ENCODE assay signal across 13 cellular contexts in the genomic region with DNA sequence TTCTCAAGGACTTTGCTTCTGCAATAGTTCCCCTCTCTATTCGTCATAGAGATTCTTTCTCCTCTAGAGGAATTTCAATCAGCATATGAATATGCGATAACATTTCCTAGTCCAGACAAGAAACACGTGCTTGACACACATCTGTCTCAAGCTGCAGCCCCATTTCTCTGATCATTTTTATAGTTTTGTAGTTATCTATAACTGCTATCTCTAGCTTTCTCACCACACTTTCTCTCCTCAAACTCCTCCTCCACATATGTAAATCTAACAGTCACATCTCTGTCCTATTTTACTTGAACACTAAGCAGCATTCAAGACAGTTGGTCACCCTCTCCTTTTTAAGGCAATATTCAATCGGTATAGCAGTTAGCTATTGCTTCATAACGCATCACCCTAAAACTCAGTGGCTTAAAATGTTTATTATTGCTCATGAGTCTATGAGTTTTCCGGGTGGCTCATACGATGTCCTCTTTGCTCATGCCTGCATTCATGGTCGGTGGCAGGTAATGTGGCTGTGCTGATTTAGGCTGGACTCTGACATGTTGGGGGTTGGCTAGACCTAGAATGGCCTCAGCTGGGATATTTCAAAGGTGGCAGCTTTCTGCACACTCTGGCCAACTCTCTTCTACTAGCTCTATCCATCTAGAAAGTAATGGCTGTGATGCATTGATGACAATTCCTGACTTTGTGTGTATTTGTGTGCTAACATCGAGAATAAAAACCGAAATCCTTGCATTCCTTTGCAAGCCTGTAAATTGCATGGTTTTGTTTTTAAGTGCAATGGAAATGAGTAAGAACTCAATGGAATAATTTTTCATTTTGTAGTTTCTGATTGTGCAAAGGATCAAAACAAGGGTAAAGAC. TPM values are rescaled to one million over a fixed set of nuclear protein-coding genes. Genes with fewer than 3 reads are reported as not detected.
DNase-seq lines count a peak whose midpoint lies in the region; ATAC-seq lines count a peak whose summit lies in the region.
"Had no signal": no experiment of that assay in that cellular context is flagged by ENCODE, and none has a peak within 500 bp of the region (broad histone marks: within the 10 kb centered on the region; RNA-seq: fewer than 3 reads in every experiment).

No MANE protein-coding gene starts in this region.

- peak overlapping the region; percentile 57 for H3K4me3 Mint-ChIP-seq in activated CD8-positive, alpha-beta memory T cell treated with anti-CD3 and anti-CD28 coated beads, Interleukin-2, amount 10 ng/mL, durations not matched to agents 7 days and 5 days
- peak overlapping the region; percentile 71 for H3K4me3 Mint-ChIP-seq in activated T-helper 1 cell treated with anti-CD3 and anti-CD28 coated beads, Interleukin-12 subunit alpha, Interleukin-12 subunit beta, Interleukin-2, Interleukin-4 antibody, amounts not matched to agents 30 ng/mL and 10 ng/mL and 1 ng/mL, durations not matched to agents 14 hours and 24 hours and 36 hours
- peak overlapping the region; percentile 63 for H3K4me3 Mint-ChIP-seq in stimulated activated memory B cell treated with anti-CD40 and anti-IgM and Interleukin-4, amounts not matched to agents 10 μg/mL and 1 μg/mL and 100 μg/mL, for 72 hours
- H3K4me3 Mint-ChIP-seq: neural crest cell had no signal

- intact Hi-C loops in activated T-helper 1 cell treated with anti-CD3 and anti-CD28 coated beads, Interleukin-12 subunit alpha, Interleukin-12 subunit beta, Interleukin-2, Interleukin-4 antibody, amounts not matched to agents 30 ng/mL and 10 ng/mL and 1 ng/mL, durations not matched to agents 14 hours and 24 hours and 36 hours (cut with micrococcal nuclease): loop anchor here (1.0 to 5.0 kb wide), 16 partner anchors 15 to 1032 kb away; a partner anchor contains a TSS

- peak; percentile 10 for ATAC-seq in activated CD8-positive, alpha-beta memory T cell treated with anti-CD3 and anti-CD28 coated beads, Interleukin-2, amount 10 ng/mL, durations not matched to agents 7 days and 5 days
- peak; percentile 6 for ATAC-seq in HG03095 (IDR thresholded peaks at IDR 0.05; ENCODE audit: unreplicated experiment)
- peak; percentile 45 for ATAC-seq in stimulated activated memory B cell treated with anti-CD40 and anti-IgM and Interleukin-4, amounts not matched to agents 10 μg/mL and 1 μg/mL and 100 μg/mL, for 72 hours
- no peak for ATAC-seq in HG02885 (IDR thresholded peaks at IDR 0.05; ENCODE audit: poor library complexity, unreplicated experiment)

- H3K27me3 Mint-ChIP-seq in activated CD8-positive, alpha-beta memory T cell treated with anti-CD3 and anti-CD28 coated beads, Interleukin-2, amount 10 ng/mL, durations not matched to agents 7 days and 5 days: no peaks in the 10 kb centered on the region
- no peaks in the 10 kb centered on the region for H3K27me3 Mint-ChIP-seq in activated T-helper 1 cell treated with anti-CD3 and anti-CD28 coated beads, Interleukin-12 subunit alpha, Interleukin-12 subunit beta, Interleukin-2, Interleukin-4 antibody, amounts not matched to agents 30 ng/mL and 10 ng/mL and 1 ng/mL, durations not matched to agents 14 hours and 24 hours and 36 hours (ENCODE audit: insufficient read depth)
- no peaks in the 10 kb centered on the region for H3K27me3 Mint-ChIP-seq in stimulated activated memory B cell treated with anti-CD40 and anti-IgM and Interleukin-4, amounts not matched to agents 10 μg/mL and 1 μg/mL and 100 μg/mL, for 72 hours

- H3K9me3 Mint-ChIP-seq in activated CD8-positive, alpha-beta memory T cell treated with anti-CD3 and anti-CD28 coated beads, Interleukin-2, amount 10 ng/mL, durations not matched to agents 7 days and 5 days (ENCODE audit: low read depth): no peaks in the 10 kb centered on the region
- no peaks in the 10 kb centered on the region for H3K9me3 Mint-ChIP-seq in activated T-helper 1 cell treated with anti-CD3 and anti-CD28 coated beads, Interleukin-12 subunit alpha, Interleukin-12 subunit beta, Interleukin-2, Interleukin-4 antibody, amounts not matched to agents 30 ng/mL and 10 ng/mL and 1 ng/mL, durations not matched to agents 14 hours and 24 hours and 36 hours
- no peaks in the 10 kb centered on the region for H3K9me3 Mint-ChIP-seq in stimulated activated memory B cell treated with anti-CD40 and anti-IgM and Interleukin-4, amounts not matched to agents 10 μg/mL and 1 μg/mL and 100 μg/mL, for 72 hours
- H3K9me3 Mint-ChIP-seq: neural crest cell had no signal

- peak overlapping the region; percentile 80 for H3K27ac Mint-ChIP-seq in activated CD8-positive, alpha-beta memory T cell treated with anti-CD3 and anti-CD28 coated beads, Interleukin-2, amount 10 ng/mL, durations not matched to agents 7 days and 5 days
- peak overlapping the region; percentile 84 for H3K27ac Mint-ChIP-seq in activated T-helper 1 cell treated with anti-CD3 and anti-CD28 coated beads, Interleukin-12 subunit alpha, Interleukin-12 subunit beta, Interleukin-2, Interleukin-4 antibody, amounts not matched to agents 30 ng/mL and 10 ng/mL and 1 ng/mL, durations not matched to agents 14 hours and 24 hours and 36 hours
- H3K27ac Mint-ChIP-seq in stimulated activated memory B cell treated with anti-CD40 and anti-IgM and Interleukin-4, amounts not matched to agents 10 μg/mL and 1 μg/mL and 100 μg/mL, for 72 hours: peak overlapping the region; percentile 79

- H3K4me1 Mint-ChIP-seq in activated CD8-positive, alpha-beta memory T cell treated with anti-CD3 and anti-CD28 coated beads, Interleukin-2, amount 10 ng/mL, durations not matched to agents 7 days and 5 days: peaks cover 59% of the 10 kb centered on the region
- H3K4me1 Mint-ChIP-seq in activated T-helper 1 cell treated with anti-CD3 and anti-CD28 coated beads, Interleukin-12 subunit alpha, Interleukin-12 subunit beta, Interleukin-2, Interleukin-4 antibody, amounts not matched to agents 30 ng/mL and 10 ng/mL and 1 ng/mL, durations not matched to agents 14 hours and 24 hours and 36 hours (ENCODE audit: low read depth): peaks cover 65% of the 10 kb centered on the region
- peaks cover 54% of the 10 kb centered on the region for H3K4me1 Mint-ChIP-seq in stimulated activated memory B cell treated with anti-CD40 and anti-IgM and Interleukin-4, amounts not matched to agents 10 μg/mL and 1 μg/mL and 100 μg/mL, for 72 hours
- H3K4me1 Mint-ChIP-seq: neural crest cell had no signal

- no peak for DNase-seq in activated CD8-positive, alpha-beta memory T cell treated with anti-CD3 and anti-CD28 coated beads, Interleukin-2, amount 10 ng/mL, durations not matched to agents 7 days and 5 days
- no peak for DNase-seq in activated CD8-positive, alpha-beta memory T cell treated with anti-CD3 and anti-CD28 coated beads, Interleukin-2, amount 50 U/mL, for 48 hours
- no peak for DNase-seq in activated T-helper 1 cell treated with anti-CD3 and anti-CD28 coated beads, Interleukin-12 subunit alpha, Interleukin-12 subunit beta, Interleukin-2, Interleukin-4 antibody, amounts not matched to agents 30 ng/mL and 10 ng/mL and 1 ng/mL, durations not matched to agents 14 hours and 24 hours and 36 hours (ENCODE audit: low spot score)
- DNase-seq in NCI-H1694 treated with DMSO at 0.1 percent for 48 hours (lab: John Stamatoyannopoulos, UW) (no peak), AML-193 (lab: John Stamatoyannopoulos, UW) (no peak)
- DNase-seq: amniotic stem cell, GOT3 had no signal

- H3K36me3 Mint-ChIP-seq in activated CD8-positive, alpha-beta memory T cell treated with anti-CD3 and anti-CD28 coated beads, Interleukin-2, amount 10 ng/mL, durations not matched to agents 7 days and 5 days: peaks cover 2% of the 10 kb centered on the region
- no peaks in the 10 kb centered on the region for H3K36me3 Mint-ChIP-seq in activated T-helper 1 cell treated with anti-CD3 and anti-CD28 coated beads, Interleukin-12 subunit alpha, Interleukin-12 subunit beta, Interleukin-2, Interleukin-4 antibody, amounts not matched to agents 30 ng/mL and 10 ng/mL and 1 ng/mL, durations not matched to agents 14 hours and 24 hours and 36 hours (ENCODE audit: low read depth)
- H3K36me3 Mint-ChIP-seq in stimulated activated memory B cell treated with anti-CD40 and anti-IgM and Interleukin-4, amounts not matched to agents 10 μg/mL and 1 μg/mL and 100 μg/mL, for 72 hours: no peaks in the 10 kb centered on the region

- CTCF ChIA-PET in activated CD8-positive, alpha-beta memory T cell treated with anti-CD3 and anti-CD28 coated beads, Interleukin-2, amount 10 ng/mL, durations not matched to agents 7 days and 5 days (lab: Charles Lee): interaction anchor here (0.7 to 2.0 kb wide), 10 partner anchors 89 to 176 kb away, joined by 3 to 11 read pairs (median 3); no protein-coding TSS in a partner anchor

RNA-seq across cellular contexts. Expression of a gene that starts 20.6 kb away (rescaled TPM):
- not detected for total RNA-seq in activated CD8-positive, alpha-beta memory T cell treated with anti-CD3 and anti-CD28 coated beads, Interleukin-2, amount 10 ng/mL, durations not matched to agents 7 days and 5 days
- total RNA-seq in activated T-helper 1 cell treated with anti-CD3 and anti-CD28 coated beads, Interleukin-12 subunit alpha, Interleukin-12 subunit beta, Interleukin-2, Interleukin-4 antibody, amounts not matched to agents 30 ng/mL and 10 ng/mL and 1 ng/mL, durations not matched to agents 14 hours and 24 hours and 36 hours: not detected in 2 replicates
- total RNA-seq: neural crest cell; T-helper 1 cell treated with Interleukin-12 subunit alpha and Interleukin-12 subunit beta and Interleukin-4 antibody, amounts not matched to agents 30 ng/mL and 1 ng/mL, for 36 hours; vagina had no signal
